In genomic region chr12:118103601-118104382, GRCh38 we compare ENCODE assay signal across 1 cellular context.
TF ChIP-seq lines count a peak whose summit lies in the region.

TSS of gene VSIG10 (minus strand) at chr12:118104011. CDS start at chr12:118103671, 340 bp downstream.

TF ChIP-seq in HepG2, 621 proteins besides CTCF, POLR2A, EP300 and RAD21 (continued from another document and continues in another):
- TF ChIP-seq CSRNP1 (CRISPR knock-in tag; IDR thresholded peaks at IDR 0.05): no peak
- TF ChIP-seq ZNF142 (CRISPR knock-in tag; IDR thresholded peaks at IDR 0.05): 0 out of 2 replicates have a peak, but pooled peaks have one; percentile 27
- no peak for TF ChIP-seq REPIN1 (CRISPR knock-in tag; IDR thresholded peaks at IDR 0.05; ENCODE audit: borderline replicate concordance, low read depth)
- no peak for TF ChIP-seq GTF2F1 (IDR thresholded peaks at IDR 0.05; ENCODE audit: low read length)
- TF ChIP-seq ZNF451 (CRISPR knock-in tag; IDR thresholded peaks at IDR 0.05): 0 out of 2 replicates have a peak, but pooled peaks have one; percentile 39
- peak; percentile 42; the same call in 1 of the 2 replicates for TF ChIP-seq HNRNPUL1 (IDR thresholded peaks at IDR 0.05; ENCODE audit: low read depth, low read length)
- 0 out of 2 replicates have a peak, but pooled peaks have one; percentile 13 for TF ChIP-seq TRAFD1 (CRISPR knock-in tag; IDR thresholded peaks at IDR 0.05; ENCODE audit: borderline replicate concordance)
- peak; percentile 62; the same call in 1 of the 2 replicates for TF ChIP-seq NCOA1 (CRISPR knock-in tag; IDR thresholded peaks at IDR 0.05)
- TF ChIP-seq ZNF350 (CRISPR knock-in tag; IDR thresholded peaks at IDR 0.05; ENCODE audit: borderline replicate concordance, low read depth): no peak
- no peak for TF ChIP-seq NFYC (CRISPR knock-in tag; IDR thresholded peaks at IDR 0.05)
- no peak; the same call in 1 of the 2 replicates for TF ChIP-seq HCFC1 (IDR thresholded peaks at IDR 0.05; ENCODE audit: low read depth, low read length)
- no peak; the same call in 1 of the 2 replicates for TF ChIP-seq MIER3 (CRISPR knock-in tag; IDR thresholded peaks at IDR 0.05; ENCODE audit: borderline replicate concordance)
- TF ChIP-seq MAF1 (CRISPR knock-in tag; IDR thresholded peaks at IDR 0.05; ENCODE audit: borderline replicate concordance): peak; percentile 30; the same call in 1 of the 2 replicates
- no peak for TF ChIP-seq CENPBD1 (CRISPR knock-in tag; IDR thresholded peaks at IDR 0.05; ENCODE audit: borderline replicate concordance, low read depth)
- peak; percentile 43; the same call in 1 of the 2 replicates for TF ChIP-seq ZSCAN21 (CRISPR knock-in tag; IDR thresholded peaks at IDR 0.05; ENCODE audit: borderline replicate concordance)
- TF ChIP-seq SRSF9 (IDR thresholded peaks at IDR 0.05; ENCODE audit: borderline replicate concordance, insufficient read depth, low read depth, low read length, poor library complexity, severe bottlenecking): no peak
- TF ChIP-seq MEIS1 (CRISPR knock-in tag; IDR thresholded peaks at IDR 0.05; ENCODE audit: borderline replicate concordance): 0 out of 2 replicates have a peak, but pooled peaks have one; percentile 44
- peak; percentile 77; the same call in 1 of the 2 replicates for TF ChIP-seq ZBTB2 (CRISPR knock-in tag; IDR thresholded peaks at IDR 0.05; ENCODE audit: low read depth)
- peak; percentile 66 for TF ChIP-seq RBM39 (IDR thresholded peaks at IDR 0.05; ENCODE audit: low read depth, low read length, poor library complexity, severe bottlenecking)
- TF ChIP-seq ZSCAN5A (CRISPR knock-in tag; IDR thresholded peaks at IDR 0.05; ENCODE audit: borderline replicate concordance): no peak
- TF ChIP-seq ZBTB7B (CRISPR knock-in tag; IDR thresholded peaks at IDR 0.05): peak; percentile 71
- TF ChIP-seq ZNF775 (CRISPR knock-in tag; IDR thresholded peaks at IDR 0.05; ENCODE audit: borderline replicate concordance): no peak
- peak; percentile 33 for TF ChIP-seq SKI (IDR thresholded peaks at IDR 0.05; ENCODE audit: partially characterized antibody)
- no peak for TF ChIP-seq ZNF615 (CRISPR knock-in tag; IDR thresholded peaks at IDR 0.05; ENCODE audit: borderline replicate concordance)
- no peak for TF ChIP-seq ZNF10 (CRISPR knock-in tag; IDR thresholded peaks at IDR 0.05; ENCODE audit: borderline replicate concordance, low read depth)
- TF ChIP-seq SP5 (CRISPR knock-in tag; IDR thresholded peaks at IDR 0.05; ENCODE audit: borderline replicate concordance, low read depth): peak; percentile 77
- TF ChIP-seq ARHGAP35 (CRISPR knock-in tag; IDR thresholded peaks at IDR 0.05; ENCODE audit: borderline replicate concordance): no peak; the same call in 1 of the 2 replicates
- no peak for TF ChIP-seq DZIP1 (CRISPR knock-in tag; IDR thresholded peaks at IDR 0.05)
- TF ChIP-seq SATB2 (CRISPR knock-in tag; IDR thresholded peaks at IDR 0.05): no peak
- 0 out of 2 replicates have a peak, but pooled peaks have one; percentile 46 for TF ChIP-seq ZBTB38 (CRISPR knock-in tag; IDR thresholded peaks at IDR 0.05)
- TF ChIP-seq ETS1 (CRISPR knock-in tag; IDR thresholded peaks at IDR 0.05): no peak
- TF ChIP-seq FOXC1 (CRISPR knock-in tag; IDR thresholded peaks at IDR 0.05; ENCODE audit: borderline replicate concordance): peak; percentile 31; the same call in 1 of the 2 replicates
- TF ChIP-seq MED8 (CRISPR knock-in tag; IDR thresholded peaks at IDR 0.05; ENCODE audit: insufficient replicate concordance): peak; percentile 60
- TF ChIP-seq THAP11 (CRISPR knock-in tag; IDR thresholded peaks at IDR 0.05): peak; percentile 56; the same call in 1 of the 2 replicates
- no peak; the same call in 1 of the 2 replicates for TF ChIP-seq HOXD1 (CRISPR knock-in tag; IDR thresholded peaks at IDR 0.05)
- no peak for TF ChIP-seq KDM1A (CRISPR knock-in tag; IDR thresholded peaks at IDR 0.05)
- TF ChIP-seq ZNF143 (CRISPR knock-in tag; IDR thresholded peaks at IDR 0.05): no peak
- TF ChIP-seq ZNF138 (CRISPR knock-in tag; IDR thresholded peaks at IDR 0.05; ENCODE audit: low read depth): no peak
- TF ChIP-seq ETV6 (CRISPR knock-in tag; conservative IDR thresholded peaks at IDR 0.05): peak; percentile 75; the same call in 1 of the 2 replicates
- 0 out of 2 replicates have a peak, but pooled peaks have one; percentile 14 for TF ChIP-seq ZFP36L1 (CRISPR knock-in tag; IDR thresholded peaks at IDR 0.05)
- TF ChIP-seq ATF5 (CRISPR knock-in tag; IDR thresholded peaks at IDR 0.05; ENCODE audit: low read depth): no peak
- TF ChIP-seq THRA (CRISPR knock-in tag; IDR thresholded peaks at IDR 0.05; ENCODE audit: borderline replicate concordance): peak; percentile 52; the same call in 1 of the 2 replicates
